In genomic region chr16:57815987-57816745, GRCh38 we compare ENCODE assay signal across 8 cellular contexts. TPM values are rescaled to one million over a fixed set of nuclear protein-coding genes. Genes with fewer than 3 reads are reported as not detected.
DNase-seq lines count a peak whose midpoint lies in the region; ATAC-seq, FAIRE-seq and TF ChIP-seq lines count a peak whose summit lies in the region.

No MANE protein-coding gene starts in this region.

- H3K27ac ChIP-seq in ACC112 (ENCODE audit: low read depth, low read length) (peak overlapping the region; percentile 57), endothelial cell of umbilical vein (ENCODE audit: insufficient read depth, low read depth, low read length) (no peak overlapping the region), thymus (ENCODE audit: low read depth) (peak overlapping the region; percentile 71)

- H3K4me3 Mint-ChIP-seq in WTC11: no peak overlapping the region

- 16% methylated on average over 16 of the region's 16 CpGs for WGBS in thymus

- H3K36me3 ChIP-seq in ACC112 (ENCODE audit: insufficient read depth, low read length): no peaks in the 10 kb centered on the region
- no peaks in the 10 kb centered on the region for H3K36me3 ChIP-seq in endothelial cell of umbilical vein (ENCODE audit: control insufficient read depth in 2 of 2, extremely low read depth in 1 of 2, insufficient read depth in 2 of 2, low read length in 2 of 2)
- H3K36me3 ChIP-seq in mucosa of descending colon (ENCODE audit: low read depth): no peaks in the 10 kb centered on the region
- no peaks in the 10 kb centered on the region for H3K36me3 ChIP-seq in thymus (ENCODE audit: control insufficient read depth, insufficient read depth)

- DNase-seq in GM13976 (ENCODE audit: low spot score): peak; percentile 69
- DNase-seq in M059J (ENCODE audit: low read depth): peak; percentile 97
- DNase-seq in WTC11 (ENCODE audit: low spot score): peak; percentile 64
- peak; percentile 48 for DNase-seq in endothelial cell of umbilical vein (ENCODE audit: low read depth, low spot score)
- DNase-seq in mucosa of descending colon: peak; percentile 77 to 88 (median 78)

- dilution Hi-C loops in endothelial cell of umbilical vein (cut with MboI; ENCODE audit: extremely low pct_ligation_motif_present, low sequenced_read_pairs): no loop called here

- intact Hi-C loops in endothelial cell of umbilical vein (cut with micrococcal nuclease) (no loop called here), mucosa of descending colon (cut with DNase I, micrococcal nuclease) (no loop called here)

- POLR2A ChIA-PET in WTC11 (lab: Charles Lee): no interaction called here
- POLR2A ChIA-PET in endothelial cell of umbilical vein (lab: Charles Lee): no interaction called here

- H3K9me1 ChIP-seq in endothelial cell of umbilical vein (replicated peaks; ENCODE audit: control insufficient read depth, extremely low read depth, insufficient read depth, low read length): no peaks in the 10 kb centered on the region

- no peaks in the 10 kb centered on the region for H3K9me3 ChIP-seq in endothelial cell of umbilical vein (replicated peaks; ENCODE audit: control insufficient read depth, insufficient read depth, low read length)
- H3K9me3 ChIP-seq in mucosa of descending colon: no peaks in the 10 kb centered on the region
- H3K9me3 ChIP-seq in thymus (ENCODE audit: control insufficient read depth): no peaks in the 10 kb centered on the region

- H3K4me2 ChIP-seq in endothelial cell of umbilical vein (ENCODE audit: insufficient read depth, low read length): no peak overlapping the region

- CTCF ChIA-PET in WTC11 (lab: Charles Lee): interaction anchor here (1.2 to 1.7 kb wide), 4 partner anchors 14 to 47 kb away, joined by 3 to 9 read pairs (median 4); partner anchors contain the start of gene KIFC3
- CTCF ChIA-PET in endothelial cell of umbilical vein (lab: Charles Lee): interaction anchor here (1.0 to 3.8 kb wide), 4 partner anchors 9 to 80 kb away, joined by 3 to 15 read pairs (median 4); partner anchors contain the start of gene KIFC3

- no TSS peak for BruUV-seq in endothelial cell of umbilical vein (replicated peaks; lab: Mats Ljungman, UMichigan)

- TF ChIP-seq POLR2A in endothelial cell of umbilical vein (IDR thresholded peaks at IDR 0.05; ENCODE audit: low read depth, low read length): no peak

- no peak overlapping the region for H3K4me3 ChIP-seq in ACC112 (ENCODE audit: low read depth, low read length)
- H3K4me3 ChIP-seq in endothelial cell of umbilical vein (replicated peaks in 1 of 3; ENCODE audit: insufficient read depth in 1 of 3, low read depth in 1 of 3, low read length in 3 of 3): no peak overlapping the region
- H3K4me3 ChIP-seq in mucosa of descending colon: no peak overlapping the region
- H3K4me3 ChIP-seq in thymus (ENCODE audit: low read length): no peak overlapping the region

- in situ Hi-C loops in GM13976 (cut with MboI; ENCODE audit: low sequenced_read_pairs, unreplicated experiment): no loop called here

- H3K27ac Mint-ChIP-seq in WTC11: peak overlapping the region; percentile 21; the same call in 1 of the 2 replicates

- FAIRE-seq in endothelial cell of umbilical vein (lab: Jason Lieb, UNC): peak; percentile 79

- no peaks in the 10 kb centered on the region; the same call in 1 of the 2 replicates for H3K27me3 Mint-ChIP-seq in WTC11 (ENCODE audit: low read depth)

- H3K36me3 Mint-ChIP-seq in WTC11: no peaks in the 10 kb centered on the region

- H3K4me1 ChIP-seq in ACC112 (ENCODE audit: control insufficient read depth, insufficient read depth, low read length, unreplicated experiment) (peaks cover 15% of the 10 kb centered on the region), endothelial cell of umbilical vein (ENCODE audit: control insufficient read depth, extremely low read depth, insufficient read depth, low read length) (peaks cover 5% of the 10 kb centered on the region), mucosa of descending colon (ENCODE audit: low read depth) (peaks cover 20% of the 10 kb centered on the region), thymus (ENCODE audit: control insufficient read depth, insufficient read depth, low read length) (peaks cover 9% of the 10 kb centered on the region)

- H4K20me1 ChIP-seq in endothelial cell of umbilical vein (replicated peaks; ENCODE audit: control insufficient read depth, extremely low read depth, insufficient read depth, low read length): no peaks in the 10 kb centered on the region

- H3K27me3 ChIP-seq in ACC112 (ENCODE audit: insufficient read depth, low read length) (no peaks in the 10 kb centered on the region), endothelial cell of umbilical vein (ENCODE audit: control insufficient read depth in 2 of 2, insufficient read depth in 2 of 2, low read length in 2 of 2) (no peaks in the 10 kb centered on the region), thymus (ENCODE audit: control insufficient read depth, insufficient read depth) (no peaks in the 10 kb centered on the region)

- ATAC-seq in WTC11: peak; percentile 67
- ATAC-seq in mucosa of descending colon: peak; percentile 91
- no peak for ATAC-seq in GM21381 (IDR thresholded peaks at IDR 0.05; ENCODE audit: unreplicated experiment)

- H3K4me1 Mint-ChIP-seq in WTC11: peaks cover 32% of the 10 kb centered on the region

- H3K79me2 ChIP-seq in ACC112 (ENCODE audit: control insufficient read depth, insufficient read depth, low read length, unreplicated experiment): no peaks in the 10 kb centered on the region
- H3K79me2 ChIP-seq in endothelial cell of umbilical vein (ENCODE audit: control insufficient read depth, insufficient read depth, low read length): no peaks in the 10 kb centered on the region

- no peak for TF ChIP-seq CTCF in GM13976 (IDR thresholded peaks at IDR 0.05; ENCODE audit: borderline replicate concordance, control extremely low read depth, extremely low read depth, insufficient read depth, missing control alignments)
- TF ChIP-seq CTCF in WTC11 (IDR thresholded peaks at IDR 0.05): no peak
- no peak for TF ChIP-seq CTCF in endothelial cell of umbilical vein (IDR thresholded peaks at IDR 0.05; ENCODE audit: extremely low read depth in 1 of 2, insufficient read depth in 1 of 2, low read depth in 1 of 2, low read length in 2 of 2)
- no peak for TF ChIP-seq CTCF in mucosa of descending colon (IDR thresholded peaks at IDR 0.05)

- H2AFZ ChIP-seq in ACC112 (ENCODE audit: low read length, unreplicated experiment): peak overlapping the region; percentile 70
- H2AFZ ChIP-seq in endothelial cell of umbilical vein (ENCODE audit: low read depth, low read length): peak overlapping the region; percentile 13

- H3K9me3 Mint-ChIP-seq in WTC11: no peaks in the 10 kb centered on the region

- no peak overlapping the region for H3K9ac ChIP-seq in endothelial cell of umbilical vein (replicated peaks; ENCODE audit: extremely low read depth, insufficient read depth, low read length)

TF ChIP-seq in WTC11, 78 proteins besides CTCF, POLR2A, EP300 and RAD21 (continues in another document):
- TF ChIP-seq NFYB (CRISPR knock-in tag; conservative IDR thresholded peaks at IDR 0.05; ENCODE audit: low read depth) (no peak), HMGA2 (CRISPR knock-in tag; IDR thresholded peaks at IDR 0.05) (no peak), HMGXB4 (CRISPR knock-in tag; IDR thresholded peaks at IDR 0.05) (no peak)

TF ChIP-seq in endothelial cell of umbilical vein, 7 proteins besides CTCF, POLR2A, EP300 and RAD21:
- TF ChIP-seq MYC (IDR thresholded peaks at IDR 0.05; ENCODE audit: low read depth, low read length): no peak
- no peak for TF ChIP-seq JUN (IDR thresholded peaks at IDR 0.05; ENCODE audit: borderline replicate concordance, insufficient read depth, insufficient read length, low read depth)
- TF ChIP-seq FOS (IDR thresholded peaks at IDR 0.05; ENCODE audit: borderline replicate concordance, insufficient read depth, low read length): no peak
- no peak for TF ChIP-seq GATA2 (IDR thresholded peaks at IDR 0.05; ENCODE audit: insufficient read depth, insufficient read length, low read depth, low read length)
- TF ChIP-seq, protein P1, sequence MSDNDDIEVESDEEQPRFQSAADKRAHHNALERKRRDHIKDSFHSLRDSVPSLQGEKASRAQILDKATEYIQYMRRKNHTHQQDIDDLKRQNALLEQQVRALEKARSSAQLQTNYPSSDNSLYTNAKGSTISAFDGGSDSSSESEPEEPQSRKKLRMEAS (IDR thresholded peaks at IDR 0.05; ENCODE audit: insufficient read depth, insufficient read length): no peak
- no peak for TF ChIP-seq POLR2AphosphoS5 (IDR thresholded peaks at IDR 0.05; ENCODE audit: insufficient read depth, low read depth, low read length)
- no peak for TF ChIP-seq EZH2 (IDR thresholded peaks at IDR 0.05; ENCODE audit: borderline replicate concordance, low read depth, low read length, severe bottlenecking)

RNA-seq across cellular contexts. Expression of gene KIFC3, which starts 13.9 kb away (rescaled TPM):
- total RNA-seq in M059J (2014; rRNA removed; shearing (Covaris generic)): 38.8 and 71.2 TPM in 2 replicates
- total RNA-seq in WTC11 (2021) (9.2 to 11.6 TPM (median 10.0 TPM) in 3 replicates), endothelial cell of umbilical vein (56.7 and 62.2 TPM in 2 replicates), mucosa of descending colon (10 to 100 TPM in 1 of 3 donors, 1 to 10 TPM in 2; 3.7 to 17.2 (median 8.3) TPM)
- polyA plus RNA-seq in endothelial cell of umbilical vein (36.3 and 38.1 TPM in 2 replicates), thymus (9.2 TPM)
- 27.7 and 43.4 TPM in 2 replicates for polyA plus RNA-seq in endothelial cell of umbilical vein (2011; cell fraction: cytosol; rRNA removed)
- 93.6 and 104 TPM in 2 replicates for polyA plus RNA-seq in endothelial cell of umbilical vein (2011; cell fraction: nucleus; rRNA removed)
- 31.9 and 37.4 TPM in 2 replicates for polyA plus RNA-seq in endothelial cell of umbilical vein (2012)
- 45.8 and 50.4 TPM in 2 replicates for polyA minus RNA-seq in endothelial cell of umbilical vein
- 55.7 TPM for polyA minus RNA-seq in endothelial cell of umbilical vein (2011; cell fraction: cytosol; rRNA and poly(A)+ RNA removed)
- 42.3 and 60.9 TPM in 2 replicates for polyA minus RNA-seq in endothelial cell of umbilical vein (2011; cell fraction: nucleus; rRNA and poly(A)+ RNA removed)
